8 cellular contexts compared by ENCODE assay signal in the genomic region with DNA sequence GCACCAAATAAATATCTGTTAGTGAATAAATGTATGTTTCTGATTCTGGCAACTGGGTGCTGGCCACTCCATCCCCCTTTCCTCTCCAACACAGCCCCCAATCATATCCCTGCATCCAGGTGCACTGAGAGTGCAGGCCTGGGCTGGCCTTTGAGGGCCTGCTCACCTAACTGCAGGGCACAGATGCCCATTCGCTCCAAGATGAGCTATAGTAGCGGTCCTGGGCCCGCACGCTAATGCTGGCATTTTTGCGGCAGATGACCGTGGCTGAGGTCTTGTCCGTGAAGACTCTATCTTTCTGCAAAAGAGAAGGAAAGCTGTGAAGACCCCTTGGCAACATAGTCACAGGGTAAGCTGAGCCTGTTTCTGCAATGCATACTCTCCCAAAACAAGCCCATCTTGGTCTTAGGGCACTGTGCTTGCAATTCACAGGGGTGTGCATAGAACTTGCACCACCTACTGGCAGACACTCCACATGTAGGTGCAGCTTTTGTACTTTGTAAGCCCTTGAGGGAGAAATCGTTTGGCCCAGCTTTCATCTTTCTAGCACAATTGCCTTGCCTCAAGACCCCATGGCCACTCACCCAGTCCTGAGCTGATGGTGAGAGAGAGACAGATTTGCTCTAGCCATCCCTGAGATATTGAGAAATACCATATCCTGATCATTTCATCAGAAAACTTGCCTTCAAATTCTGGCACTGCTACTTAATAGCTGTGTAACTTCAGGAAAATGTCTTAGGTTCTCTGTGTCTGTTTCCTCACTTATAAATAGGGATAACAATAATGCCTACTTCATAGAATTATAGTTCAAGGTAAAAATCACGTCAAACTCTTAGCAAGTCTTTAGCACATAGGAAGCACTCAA. TPM values are rescaled to one million over a fixed set of nuclear protein-coding genes. Genes with fewer than 3 reads are reported as not detected.
DNase-seq lines count a peak whose midpoint lies in the region; ATAC-seq and TF ChIP-seq lines count a peak whose summit lies in the region.

No MANE protein-coding gene starts in this region.

- H3K27me3 ChIP-seq in RWPE2 (ENCODE audit: insufficient read depth, poor library complexity, severe bottlenecking) (no peaks in the 10 kb centered on the region), right lobe of liver (no peaks in the 10 kb centered on the region), suprapubic skin (peaks cover 5% of the 10 kb centered on the region)

- intact Hi-C loops in MCF 10A (cut with micrococcal nuclease) (loop anchor here (1.0 kb wide), 4 partner anchors 30 to 621 kb away; no protein-coding TSS in a partner anchor), right lobe of liver (cut with DNase I) (no loop called here)

- H3K4me3 ChIP-seq in RWPE2 (ENCODE audit: severe bottlenecking), result no peak overlapping the region
- no peak overlapping the region for H3K4me3 ChIP-seq in right lobe of liver
- H3K4me3 ChIP-seq in suprapubic skin, result no peak overlapping the region

- H3K27ac ChIP-seq in RWPE2 (ENCODE audit: poor library complexity, severe bottlenecking) (no peak overlapping the region), right lobe of liver (no peak overlapping the region), suprapubic skin (no peak overlapping the region)

- ATAC-seq in HG02884 (IDR thresholded peaks at IDR 0.05; ENCODE audit: unreplicated experiment), result peak; percentile 60
- peak; percentile 85 for ATAC-seq in RWPE2 (ENCODE audit: low read depth)
- peak; percentile 67 to 78 (median 73) for ATAC-seq in right lobe of liver
- no peak for ATAC-seq in HG02885 (IDR thresholded peaks at IDR 0.05; ENCODE audit: poor library complexity, unreplicated experiment)

- no TSS peak for BruUV-seq in MCF 10A (replicated peaks; lab: Mats Ljungman, UMichigan)

- H3K36me3 ChIP-seq in RWPE2 (ENCODE audit: low read depth) (no peaks in the 10 kb centered on the region), right lobe of liver (no peaks in the 10 kb centered on the region), suprapubic skin (no peaks in the 10 kb centered on the region)

- CTCF ChIA-PET in MCF 10A (lab: Yijun Ruan, JAX), result interaction anchor here (0.5 to 6.4 kb wide), 61 partner anchors 8 to 1462 kb away, joined by 3 to 154 read pairs (median 4); partner anchors contain the start of gene IL12B

- no peaks in the 10 kb centered on the region for H3K9me3 Mint-ChIP-seq in MCF 10A (ENCODE audit: unreplicated experiment)

- 11% methylated on average over 2 of the region's 9 CpGs for WGBS in right lobe of liver (ENCODE audit: insufficient coverage, low coverage, low lambda C conversion rate, missing lambda C conversion rate)
- WGBS in suprapubic skin, result 82% methylated on average over 9 of the region's 9 CpGs

- TF ChIP-seq POLR2A in right lobe of liver (IDR thresholded peaks at IDR 0.05), result no peak
- no peak for TF ChIP-seq POLR2A in suprapubic skin (IDR thresholded peaks at IDR 0.05)

- H3K4me1 ChIP-seq in RWPE2 (ENCODE audit: insufficient read depth, poor library complexity, severe bottlenecking) (no peaks in the 10 kb centered on the region), right lobe of liver (peaks cover 0 to 6% (median 0%) of the 10 kb centered on the region in 4 donors), suprapubic skin (no peaks in the 10 kb centered on the region)

- H3K9me3 ChIP-seq in RWPE2 (ENCODE audit: severe bottlenecking) (no peaks in the 10 kb centered on the region), right lobe of liver (no peaks in the 10 kb centered on the region), suprapubic skin (no peaks in the 10 kb centered on the region)

- DNase-seq in SIG-M5 treated with dmso at 0.1 percent for 504 hours (lab: John Stamatoyannopoulos, UW; ENCODE audit: unreplicated experiment) (peak; percentile 64), SIG-M5 (lab: John Stamatoyannopoulos, UW) (no peak), RWPE2 (ENCODE audit: low spot score) (no peak), MCF 10A (ENCODE audit: unreplicated experiment) (peak; percentile 77), right lobe of liver (peak in 1 of 3 donors; percentile 46), suprapubic skin (ENCODE audit: low spot score in 2 of 2) (no peak)

- TF ChIP-seq CTCF in RWPE2 (IDR thresholded peaks at IDR 0.05; ENCODE audit: poor library complexity, severe bottlenecking) (peak; percentile 92), MCF 10A (IDR thresholded peaks at IDR 0.05; ENCODE audit: unreplicated experiment) (peak; percentile 91), right lobe of liver (IDR thresholded peaks at IDR 0.05) (peak; percentile 49 to 65 (median 54)), suprapubic skin (IDR thresholded peaks at IDR 0.05) (peak; percentile 2 to 42)

- H3K36me3 Mint-ChIP-seq in MCF 10A (ENCODE audit: insufficient read depth, unreplicated experiment), result no peaks in the 10 kb centered on the region

- no peak overlapping the region for H3K4me3 Mint-ChIP-seq in MCF 10A (ENCODE audit: unreplicated experiment)

- POLR2A ChIA-PET in MCF 10A (lab: Yijun Ruan, JAX), result interaction anchor here (0.8 to 2.2 kb wide), 13 partner anchors 11 to 160 kb away, joined by 3 to 19 read pairs (median 5); no protein-coding TSS in a partner anchor

- no peak for TF ChIP-seq EP300 in suprapubic skin (IDR thresholded peaks at IDR 0.05)

- no peaks in the 10 kb centered on the region for H3K4me1 Mint-ChIP-seq in MCF 10A (ENCODE audit: insufficient read depth, unreplicated experiment)

- no peaks in the 10 kb centered on the region for H3K27me3 Mint-ChIP-seq in MCF 10A (ENCODE audit: insufficient read depth, unreplicated experiment)

- H3K27ac Mint-ChIP-seq in MCF 10A (ENCODE audit: low read depth, unreplicated experiment), result no peak overlapping the region

RNA-seq across cellular contexts. Expression of gene IL12B, which starts 13.5 kb away (rescaled TPM):
- 0.14 and 0.15 TPM in 2 replicates for total RNA-seq in MCF 10A (2022)
- total RNA-seq in right lobe of liver, result not detected
- total RNA-seq in suprapubic skin, result not detected

RNA-seq across cellular contexts. Expression of gene UBLCP1, which starts 53.7 kb away (rescaled TPM):
- 74.4 and 89.6 TPM in 2 replicates for total RNA-seq in MCF 10A (2022)
- total RNA-seq in right lobe of liver, result 10 to 100 TPM in 1 of 6 experiments, 1 to 10 TPM in 5; 5.5 to 13.8 (median 8.1) TPM
- total RNA-seq in suprapubic skin, result 10 to 100 TPM; 17.7 to 20.9 (median 18.8) TPM

Comparison
In these comparisons a context has a peak if more than half of its experiments do, and no peak if none do; other contexts are left out.
1. DNase-seq: peak in SIG-M5 treated with dmso at 0.1 percent for 504 hours (single experiment) and MCF 10A (single experiment); none in SIG-M5 (single experiment), RWPE2 (single experiment) and suprapubic skin (0 of 2).
2. CTCF ChIP-seq: peak in every context shown above with its lines; median percentile 92 in RWPE2; 91 in MCF 10A; 54 in right lobe of liver; 22 in suprapubic skin.